In the genomic region with DNA sequence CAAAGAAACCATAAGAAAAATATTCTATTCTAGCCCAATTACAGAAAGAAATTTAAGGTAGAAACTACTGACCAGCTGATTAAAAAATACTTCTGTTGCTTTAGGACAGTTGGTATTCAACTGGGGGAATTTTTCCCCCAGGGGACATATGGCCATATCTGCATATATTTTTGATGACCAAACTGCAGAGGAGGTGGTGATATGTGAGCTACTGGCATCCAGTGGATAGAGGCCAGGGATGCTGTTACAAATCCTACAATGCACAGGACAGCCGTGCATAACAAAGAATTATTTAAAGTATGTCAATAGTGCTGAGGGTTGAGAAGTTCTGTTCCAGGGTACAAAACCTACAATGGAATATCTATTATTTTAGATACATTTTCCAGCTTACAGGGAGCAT, we compare ENCODE assay signal across 14 cellular contexts. TPM values are rescaled to one million over a fixed set of nuclear protein-coding genes. Genes with fewer than 3 reads are reported as not detected.
DNase-seq lines count a peak whose midpoint lies in the region; TF ChIP-seq lines count a peak whose summit lies in the region.
"Had no signal": no experiment of that assay in that cellular context is flagged by ENCODE, and none has a peak within 500 bp of the region (broad histone marks: within the 10 kb centered on the region; RNA-seq: fewer than 3 reads in every experiment).

No MANE protein-coding gene starts in this region.

- DNase-seq in GM23248 (peak; percentile 70), RPMI7951 (ENCODE audit: low read depth) (peak; percentile 14), fibroblast of peridontal ligament (ENCODE audit: extremely low read depth) (peak; percentile 38), osteocyte (ENCODE audit: extremely low spot score, unreplicated experiment) (no peak), foreskin melanocyte (no peak), mesenteric fat pad (ENCODE audit: low spot score) (no peak), NCI-H69 (lab: John Stamatoyannopoulos, UW) (no peak)
- DNase-seq: activated naive CD8-positive, alpha-beta T cell treated with anti-CD3 and anti-CD28 coated beads, Interleukin-2, amount 50 U/mL, for 24 hours; mucosa of descending colon; NCI-H446; stimulated activated CD4-positive, alpha-beta T cell treated with anti-CD3 and anti-CD28 coated beads, Interleukin-2, amount 100 ng/mL, for 48 hours; upper lobe of right lung had no signal

- H3K9me3 Mint-ChIP-seq in osteocyte (ENCODE audit: unreplicated experiment) = no peaks in the 10 kb centered on the region
- H3K9me3 Mint-ChIP-seq: activated naive CD8-positive, alpha-beta T cell treated with anti-CD3 and anti-CD28 coated beads, Interleukin-2, amount 50 U/mL, for 24 hours; WTC11 had no signal

- peaks cover 100% of the 10 kb centered on the region for H3K79me2 ChIP-seq in GM23248 (ENCODE audit: insufficient read depth)

- no peaks in the 10 kb centered on the region for H3K27me3 ChIP-seq in GM23248 (replicated peaks; ENCODE audit: insufficient read depth)
- H3K27me3 ChIP-seq: dorsolateral prefrontal cortex, upper lobe of right lung had no signal

- H3K36me3 ChIP-seq in GM23248 (ENCODE audit: low read depth) = peaks cover 29% of the 10 kb centered on the region

- H3K4me1 ChIP-seq in GM23248 (ENCODE audit: insufficient read depth) = peaks cover 27% of the 10 kb centered on the region

- 12 to 23% methylated on average over 1 of the region's 1 CpG for WGBS in GM23248 (ENCODE audit: low coverage in 1 of 2, low lambda C conversion rate in 2 of 2, missing lambda C conversion rate in 2 of 2), 2 experiments

- H3K4me1 Mint-ChIP-seq in osteocyte (ENCODE audit: unreplicated experiment) = peaks cover 28% of the 10 kb centered on the region

- peak overlapping the region; percentile 72 for H3K27ac Mint-ChIP-seq in osteocyte (ENCODE audit: unreplicated experiment)
- H3K27ac Mint-ChIP-seq: activated naive CD8-positive, alpha-beta T cell treated with anti-CD3 and anti-CD28 coated beads, Interleukin-2, amount 50 U/mL, for 24 hours; WTC11 had no signal

- H4K20me1 ChIP-seq in GM23248 (ENCODE audit: insufficient read depth) = no peaks in the 10 kb centered on the region; the same call in none of the 2 replicates

- no peaks in the 10 kb centered on the region for H3K9me3 ChIP-seq in GM23248 (ENCODE audit: low read depth)
- H3K9me3 ChIP-seq: mucosa of descending colon, upper lobe of right lung had no signal

- in situ Hi-C loops in GM23248 (cut with MboI) = no loop called here

- H3K36me3 Mint-ChIP-seq in osteocyte (ENCODE audit: unreplicated experiment) = peaks cover 39% of the 10 kb centered on the region

- TF ChIP-seq CTCF in osteocyte (IDR thresholded peaks at IDR 0.05) = no peak

- peak overlapping the region; percentile 30 for H3K27ac ChIP-seq in GM23248
- H3K27ac ChIP-seq: upper lobe of right lung had no signal

- no peaks in the 10 kb centered on the region for H3K27me3 Mint-ChIP-seq in osteocyte (ENCODE audit: unreplicated experiment)
- H3K27me3 Mint-ChIP-seq: activated naive CD8-positive, alpha-beta T cell treated with anti-CD3 and anti-CD28 coated beads, Interleukin-2, amount 50 U/mL, for 24 hours had no signal

- no peak overlapping the region for H2AFZ ChIP-seq in GM23248

- no peaks in the 10 kb centered on the region for H3K9me2 ChIP-seq in GM23248 (ENCODE audit: insufficient read depth)

- H3K4me3 Mint-ChIP-seq in osteocyte (ENCODE audit: unreplicated experiment) = no peak overlapping the region
- H3K4me3 Mint-ChIP-seq: activated naive CD8-positive, alpha-beta T cell treated with anti-CD3 and anti-CD28 coated beads, Interleukin-2, amount 50 U/mL, for 24 hours; WTC11 had no signal

- peak overlapping the region; percentile 40 for H3K4me3 ChIP-seq in GM23248
- H3K4me3 ChIP-seq: mucosa of descending colon, upper lobe of right lung had no signal

- H3K9ac ChIP-seq in GM23248 = peak overlapping the region; percentile 33

- H3K4me2 ChIP-seq in GM23248 (ENCODE audit: unreplicated experiment) = peak overlapping the region; percentile 69

- peaks cover 16% of the 10 kb centered on the region; the same call in 1 of the 2 replicates for H3F3A ChIP-seq in GM23248 (ENCODE audit: insufficient read depth)

RNA-seq across cellular contexts. Expression of gene ZFR, which starts 24.0 kb away (rescaled TPM):
- 110 and 124 TPM in 2 replicates for total RNA-seq in GM23248 (2014; rRNA removed; shearing (Covaris generic))
- polyA plus RNA-seq in GM23248 (2016; fragmentation: Nextera tagmentation; extraction: Ambion mirVana) = 103 and 110 TPM in 2 replicates
- 52.2 and 77.4 TPM in 2 replicates for total RNA-seq in RPMI7951 (2014; rRNA removed; shearing (Covaris generic))
- total RNA-seq in osteocyte = 85.6 and 87.1 TPM in 2 replicates
- 78.5 TPM for total RNA-seq in mesenteric fat pad

Comparison
In these comparisons a context has a peak if more than half of its experiments do, and no peak if none do; other contexts are left out.
1. DNase-seq: peak in GM23248 (single experiment), RPMI7951 (single experiment) and fibroblast of peridontal ligament (single experiment); none in osteocyte (single experiment), foreskin melanocyte (single experiment), mesenteric fat pad (single experiment) and NCI-H69 (single experiment).